Comparison of ENCODE assay signal across 21 cellular contexts in genomic region chr3:151962371-151962770, GRCh38.
"Had no signal": no experiment of that assay in that cellular context is flagged by ENCODE, and none has a peak within 500 bp of the region (broad histone marks: within the 10 kb centered on the region; RNA-seq: fewer than 3 reads in every experiment).

No MANE protein-coding gene starts in this region.

- H3K27ac Mint-ChIP-seq: activated naive CD8-positive, alpha-beta T cell; activated T-helper 2 cell treated with anti-CD3 and anti-CD28 coated beads, Interferon-gamma antibody, Interleukin-2, Interleukin-4, amounts not matched to agents 10 μg/mL and 5 μg/mL and 100 μg/mL, durations not matched to agents 14 hours and 24 hours and 36 hours; mesothelial cell of epicardium; natural killer cell; type B pancreatic cell had no signal

- H3K9me3 ChIP-seq: prostate gland, thoracic aorta, vagina had no signal

- H3K36me3 Mint-ChIP-seq: activated naive CD8-positive, alpha-beta T cell; natural killer cell; type B pancreatic cell had no signal

- H3K27me3 ChIP-seq: foreskin keratinocyte, vagina had no signal

- H3K4me1 Mint-ChIP-seq: natural killer cell had no signal

- H3K27me3 Mint-ChIP-seq: type B pancreatic cell had no signal

- H3K4me3 ChIP-seq: prostate gland, thoracic aorta, vagina had no signal

- H3K9me3 Mint-ChIP-seq: activated T-cell treated with anti-CD3 and anti-CD28 coated beads, Interleukin-2, amount 50 U/mL, for 4 hours; activated T-helper 2 cell treated with anti-CD3 and anti-CD28 coated beads, Interferon-gamma antibody, Interleukin-2, Interleukin-4, amounts not matched to agents 10 μg/mL and 5 μg/mL and 100 μg/mL, durations not matched to agents 14 hours and 24 hours and 36 hours; natural killer cell; type B pancreatic cell had no signal

- H3K4me1 ChIP-seq: foreskin keratinocyte, prostate gland, vagina had no signal

- H3K27ac ChIP-seq: foreskin keratinocyte, prostate gland, vagina had no signal

- H3K4me3 Mint-ChIP-seq: activated naive CD8-positive, alpha-beta T cell; activated T-cell treated with anti-CD3 and anti-CD28 coated beads, Interleukin-2, amount 50 U/mL, for 4 hours; mesothelial cell of epicardium; natural killer cell; type B pancreatic cell had no signal

- DNase-seq: activated CD4-positive, alpha-beta T cell treated with anti-CD3 and anti-CD28 coated beads, Interleukin-2, amount 50 U/mL, for 4 hours; activated CD8-positive, alpha-beta memory T cell treated with anti-CD3 and anti-CD28 coated beads, Interleukin-2, amount 50 U/mL, for 48 hours; activated naive CD4-positive, alpha-beta T cell; activated T-cell treated with anti-CD3 and anti-CD28 coated beads, Interleukin-2, amount 50 U/mL, for 4 hours; dermis blood vessel endothelial cell; effector CD8-positive, alpha-beta T cell; foreskin keratinocyte; hippocampal formation; left ventricle myocardium superior; mammary epithelial cell; natural killer cell; stimulated activated CD4-positive, alpha-beta T cell treated with anti-CD3 and anti-CD28 coated beads, Interleukin-4, amount 100 ng/mL, for 24 hours; stimulated activated naive CD4-positive, alpha-beta T cell treated with Interleukin-2 at 50 U/mL for 16 hours; T-helper 9 cell had no signal

- H3K36me3 ChIP-seq: prostate gland, thoracic aorta, vagina had no signal
